ENCODE assay signal across 20 cellular contexts in the genomic region with DNA sequence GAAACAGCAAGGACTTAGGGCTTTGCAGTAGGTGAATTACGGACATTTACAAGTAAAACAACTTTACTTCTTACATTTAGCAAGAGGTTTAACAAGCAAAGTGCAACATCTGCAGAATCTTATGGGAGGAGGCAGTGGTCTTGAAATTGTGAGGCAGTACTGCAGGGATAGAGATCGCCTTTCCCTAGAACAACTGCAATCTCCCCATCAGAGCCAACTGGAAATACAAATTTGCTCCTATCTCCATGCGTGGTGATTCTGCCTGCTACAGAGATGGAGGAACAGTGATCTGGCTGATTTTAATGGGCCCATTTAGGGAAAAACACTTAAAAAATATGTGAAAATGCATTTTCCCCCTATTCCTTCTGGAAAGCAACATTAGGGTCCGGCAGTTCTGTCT. TPM values are rescaled to one million over a fixed set of nuclear protein-coding genes. Genes with fewer than 3 reads are reported as not detected.
DNase-seq lines count a peak whose midpoint lies in the region; ATAC-seq and TF ChIP-seq lines count a peak whose summit lies in the region.
"Had no signal": no experiment of that assay in that cellular context is flagged by ENCODE, and none has a peak within 500 bp of the region (broad histone marks: within the 10 kb centered on the region; RNA-seq: fewer than 3 reads in every experiment).

No MANE protein-coding gene starts in this region.

- no TSS peak for BruUV-seq in MCF 10A (replicated peaks; lab: Mats Ljungman, UMichigan)

- H3K4me3 ChIP-seq in vagina: no peak overlapping the region
- H3K4me3 ChIP-seq: GM12878 had no signal

- H3K4me1 Mint-ChIP-seq in glutamatergic neuron (ENCODE audit: low read depth, unreplicated experiment) (peaks cover 65% of the 10 kb centered on the region), MCF 10A (ENCODE audit: insufficient read depth, unreplicated experiment) (peaks cover 5% of the 10 kb centered on the region)

- ATAC-seq in activated naive CD4-positive, alpha-beta T cell treated with anti-CD3 and anti-CD28 coated beads, Interleukin-2, amount 50 U/mL, for 72 hours: no peak
- ATAC-seq: GM12878; left ventricle myocardium superior; natural killer cell treated with Interleukin-12 subunit alpha and Interleukin-12 subunit beta and Interleukin-15 and Interleukin-18, amount 100 ng/mL, for 72 hours; sciatic nerve had no signal

- no peaks in the 10 kb centered on the region for H3K27me3 ChIP-seq in vagina
- H3K27me3 ChIP-seq: brain microvascular endothelial cell had no signal

- no peak for DNase-seq in activated naive CD4-positive, alpha-beta T cell treated with anti-CD3 and anti-CD28 coated beads, Interleukin-2, amount 50 U/mL, for 72 hours (ENCODE audit: low spot score in 2 of 2)
- no peak for DNase-seq in activated naive CD4-positive, alpha-beta T cell (lab: John Stamatoyannopoulos, UW)
- peak; percentile 73 for DNase-seq in SK-N-DZ (ENCODE audit: low spot score)
- DNase-seq in glutamatergic neuron: no peak
- DNase-seq in vagina (ENCODE audit: extremely low spot score in 2 of 2): peak; percentile 3 to 16
- no peak for DNase-seq in MCF 10A (ENCODE audit: unreplicated experiment)
- DNase-seq in MV-4-11 (lab: John Stamatoyannopoulos, UW): no peak
- DNase-seq: activated T-cell treated with anti-CD3 and anti-CD28 coated beads for 4 hours; brain microvascular endothelial cell; effector CD4-positive, alpha-beta T cell; left ventricle myocardium superior; NCI-H1694 treated with DMSO at 0.1 percent for 48 hours; substantia nigra had no signal

- CTCF ChIA-PET in MCF 10A (lab: Yijun Ruan, JAX): interaction anchor here (1.6 to 2.4 kb wide), 2 partner anchors 9 to 344 kb away, joined by 4 to 10 read pairs; no protein-coding TSS in a partner anchor

- no peaks in the 10 kb centered on the region for H3K4me1 ChIP-seq in vagina

- no peaks in the 10 kb centered on the region for H3K36me3 Mint-ChIP-seq in activated naive CD4-positive, alpha-beta T cell treated with anti-CD3 and anti-CD28 coated beads, Interleukin-2, amount 50 U/mL, for 72 hours
- H3K36me3 Mint-ChIP-seq in glutamatergic neuron (ENCODE audit: unreplicated experiment) (no peaks in the 10 kb centered on the region), MCF 10A (ENCODE audit: insufficient read depth, unreplicated experiment) (peaks cover 6% of the 10 kb centered on the region)
- H3K36me3 Mint-ChIP-seq: mesothelial cell of epicardium; natural killer cell treated with Interleukin-12 subunit alpha and Interleukin-12 subunit beta and Interleukin-15 and Interleukin-18, amount 100 ng/mL, for 72 hours had no signal

- no peak overlapping the region for H3K27ac ChIP-seq in vagina
- H3K27ac ChIP-seq: brain microvascular endothelial cell, KMS-11 had no signal

- H3K9me3 Mint-ChIP-seq in activated naive CD4-positive, alpha-beta T cell treated with anti-CD3 and anti-CD28 coated beads, Interleukin-2, amount 50 U/mL, for 72 hours: no peaks in the 10 kb centered on the region
- H3K9me3 Mint-ChIP-seq in glutamatergic neuron (ENCODE audit: unreplicated experiment) (no peaks in the 10 kb centered on the region), MCF 10A (ENCODE audit: unreplicated experiment) (no peaks in the 10 kb centered on the region)
- H3K9me3 Mint-ChIP-seq: mesothelial cell of epicardium; natural killer cell treated with Interleukin-12 subunit alpha and Interleukin-12 subunit beta and Interleukin-15 and Interleukin-18, amount 100 ng/mL, for 72 hours had no signal

- no peak for TF ChIP-seq POLR2A in vagina (IDR thresholded peaks at IDR 0.05)

- intact Hi-C loops in vagina (cut with DNase I): no loop called here
- intact Hi-C loops in MCF 10A (cut with micrococcal nuclease): no loop called here

- no peaks in the 10 kb centered on the region for H3K27me3 Mint-ChIP-seq in glutamatergic neuron (ENCODE audit: unreplicated experiment)
- peaks cover 20% of the 10 kb centered on the region for H3K27me3 Mint-ChIP-seq in MCF 10A (ENCODE audit: insufficient read depth, unreplicated experiment)

- no peaks in the 10 kb centered on the region for H3K9me3 ChIP-seq in vagina

- POLR2A ChIA-PET in MCF 10A (lab: Yijun Ruan, JAX): interaction anchor here (0.6 to 1.6 kb wide), 2 partner anchors 9 to 56 kb away, joined by 3 to 4 read pairs; no protein-coding TSS in a partner anchor

- no peaks in the 10 kb centered on the region for H3K36me3 ChIP-seq in vagina
- H3K36me3 ChIP-seq: brain microvascular endothelial cell had no signal

- no peak for TF ChIP-seq CTCF in glutamatergic neuron (IDR thresholded peaks at IDR 0.05; ENCODE audit: partially characterized antibody, unreplicated experiment)
- no peak for TF ChIP-seq CTCF in vagina (IDR thresholded peaks at IDR 0.05)
- TF ChIP-seq CTCF in MCF 10A (IDR thresholded peaks at IDR 0.05; ENCODE audit: unreplicated experiment): no peak

- H3K4me3 Mint-ChIP-seq in glutamatergic neuron (ENCODE audit: unreplicated experiment) (no peak overlapping the region), MCF 10A (ENCODE audit: unreplicated experiment) (no peak overlapping the region)
- H3K4me3 Mint-ChIP-seq: mesothelial cell of epicardium; natural killer cell treated with Interleukin-12 subunit alpha and Interleukin-12 subunit beta and Interleukin-15 and Interleukin-18, amount 100 ng/mL, for 72 hours had no signal

- H3K27ac Mint-ChIP-seq in activated naive CD4-positive, alpha-beta T cell treated with anti-CD3 and anti-CD28 coated beads, Interleukin-2, amount 50 U/mL, for 72 hours: peak overlapping the region; percentile 33 to 36
- H3K27ac Mint-ChIP-seq in glutamatergic neuron (ENCODE audit: unreplicated experiment) (peak overlapping the region; percentile 28), MCF 10A (ENCODE audit: low read depth, unreplicated experiment) (no peak overlapping the region)
- H3K27ac Mint-ChIP-seq: natural killer cell treated with Interleukin-12 subunit alpha and Interleukin-12 subunit beta and Interleukin-15 and Interleukin-18, amount 100 ng/mL, for 72 hours had no signal

RNA-seq across cellular contexts. Expression of gene GNAS, which starts 25.9 kb away (rescaled TPM):
- 100 to 1,000 TPM; 624 to 863 TPM for total RNA-seq in activated naive CD4-positive, alpha-beta T cell treated with anti-CD3 and anti-CD28 coated beads, Interleukin-2, amount 50 U/mL, for 72 hours
- 1,569 and 1,648 TPM in 2 replicates for polyA plus RNA-seq in SK-N-DZ (2014; cell fraction: cytosol; rRNA removed)
- polyA plus RNA-seq in SK-N-DZ (2014; cell fraction: nucleus; rRNA removed): 749 and 1,124 TPM in 2 replicates
- total RNA-seq in glutamatergic neuron (ENCODE audit: unreplicated experiment) (1,989 TPM), vagina (875 TPM), MCF 10A (2022) (629 and 715 TPM in 2 replicates)

RNA-seq across cellular contexts. Expression of gene GNAS-AS1, which starts 27.7 kb away (rescaled TPM):
- total RNA-seq in activated naive CD4-positive, alpha-beta T cell treated with anti-CD3 and anti-CD28 coated beads, Interleukin-2, amount 50 U/mL, for 72 hours: 1 to 10 TPM; 3.0 to 3.4 TPM
- 1.9 and 3.7 TPM in 2 replicates for polyA plus RNA-seq in SK-N-DZ (2014; cell fraction: cytosol; rRNA removed)
- polyA plus RNA-seq in SK-N-DZ (2014; cell fraction: nucleus; rRNA removed): 5.2 and 5.4 TPM in 2 replicates
- total RNA-seq in glutamatergic neuron (ENCODE audit: unreplicated experiment) (11.7 TPM), vagina (not detected), MCF 10A (2022) (1.6 and 2.2 TPM in 2 replicates)
- total RNA-seq: HT-29, posterior vena cava had no signal

Comparison
In these comparisons a context has a peak if more than half of its experiments do, and no peak if none do; other contexts are left out.
1. DNase-seq: peak in SK-N-DZ (single experiment) and vagina (2 of 2); none in activated naive CD4-positive, alpha-beta T cell treated with anti-CD3 and anti-CD28 coated beads, Interleukin-2, amount 50 U/mL, for 72 hours (0 of 2), activated naive CD4-positive, alpha-beta T cell (0 of 4), glutamatergic neuron (single experiment), MCF 10A (single experiment) and MV-4-11 (single experiment).